In the genomic region with DNA sequence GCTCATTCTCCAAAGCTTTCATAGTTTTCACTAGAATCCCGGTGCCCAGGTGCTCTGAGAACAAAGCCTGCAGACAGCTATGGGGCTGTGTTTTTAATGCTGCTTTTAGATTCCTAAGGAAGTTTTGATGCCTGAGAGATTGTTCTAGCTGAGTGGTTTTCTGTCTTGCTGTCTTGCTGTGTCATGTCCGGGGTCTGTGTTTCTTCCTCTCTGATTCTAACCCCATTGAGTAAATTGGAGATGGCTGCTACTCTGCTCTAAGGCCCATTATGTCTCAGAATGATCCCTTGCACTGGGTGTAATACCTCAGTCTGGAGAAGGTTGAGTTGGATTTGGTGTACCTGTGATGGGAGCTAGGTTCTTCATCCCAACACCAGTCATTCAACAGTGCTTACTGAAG, we compare ENCODE assay signal across 11 cellular contexts.
A peak's percentile ranks its signal among the peaks of the same experiment; 100 is the strongest.
DNase-seq lines count a peak whose midpoint lies in the region; ATAC-seq and TF ChIP-seq lines count a peak whose summit lies in the region.
"Had no signal": no experiment of that assay in that cellular context is flagged by ENCODE, and none has a peak within 500 bp of the region (broad histone marks: within the 10 kb centered on the region; RNA-seq: fewer than 3 reads in every experiment).

No MANE protein-coding gene starts in this region.

- H3K27ac Mint-ChIP-seq in CD4-positive, CD25-positive, alpha-beta regulatory T cell, result peak overlapping the region; percentile 5 to 67 (median 17)
- H3K27ac Mint-ChIP-seq in central memory CD8-positive, alpha-beta T cell (ENCODE audit: low read depth), result peak overlapping the region; percentile 16
- peak overlapping the region; percentile 94 for H3K27ac Mint-ChIP-seq in neural crest cell (ENCODE audit: unreplicated experiment)
- H3K27ac Mint-ChIP-seq: activated CD8-positive, alpha-beta memory T cell treated with anti-CD3 and anti-CD28 coated beads, Interleukin-2, amount 10 ng/mL, durations not matched to agents 7 days and 5 days had no signal

- H3K36me3 Mint-ChIP-seq in CD4-positive, CD25-positive, alpha-beta regulatory T cell, result peaks cover 11% of the 10 kb centered on the region
- peaks cover 9% of the 10 kb centered on the region for H3K36me3 Mint-ChIP-seq in central memory CD8-positive, alpha-beta T cell (ENCODE audit: insufficient read depth)
- H3K36me3 Mint-ChIP-seq in neural crest cell (ENCODE audit: low read depth), result no peaks in the 10 kb centered on the region

- ATAC-seq in CD4-positive, CD25-positive, alpha-beta regulatory T cell (ENCODE audit: low read depth in 2 of 2), result peak in 1 of 2 donors; percentile 34
- ATAC-seq in HG02610 (IDR thresholded peaks at IDR 0.05; ENCODE audit: unreplicated experiment), result peak; percentile 59
- ATAC-seq in central memory CD8-positive, alpha-beta T cell (replicated peaks; ENCODE audit: extremely low read depth, poor library complexity, severe bottlenecking), result no peak
- ATAC-seq in HG03460 (IDR thresholded peaks at IDR 0.05; ENCODE audit: unreplicated experiment), result no peak
- ATAC-seq in HG03378 (IDR thresholded peaks at IDR 0.05; ENCODE audit: unreplicated experiment), result no peak
- ATAC-seq: activated CD8-positive, alpha-beta memory T cell treated with anti-CD3 and anti-CD28 coated beads, Interleukin-2, amount 10 ng/mL, durations not matched to agents 7 days and 5 days had no signal

- H3K4me3 Mint-ChIP-seq in CD4-positive, CD25-positive, alpha-beta regulatory T cell, result peak overlapping the region in 1 of 4 donors; percentile 17
- H3K4me3 Mint-ChIP-seq in central memory CD8-positive, alpha-beta T cell, result no peak overlapping the region
- H3K4me3 Mint-ChIP-seq in neural crest cell, result no peak overlapping the region
- H3K4me3 Mint-ChIP-seq: activated CD8-positive, alpha-beta memory T cell treated with anti-CD3 and anti-CD28 coated beads, Interleukin-2, amount 10 ng/mL, durations not matched to agents 7 days and 5 days had no signal

- peaks cover 57 to 77% (median 66%) of the 10 kb centered on the region in 4 donors for H3K4me1 Mint-ChIP-seq in CD4-positive, CD25-positive, alpha-beta regulatory T cell
- H3K4me1 Mint-ChIP-seq in central memory CD8-positive, alpha-beta T cell, result peaks cover 74% of the 10 kb centered on the region
- H3K4me1 Mint-ChIP-seq in neural crest cell, result peaks cover 38% of the 10 kb centered on the region

- H3K27me3 ChIP-seq in CD4-positive, CD25-positive, alpha-beta regulatory T cell (ENCODE audit: control insufficient read depth, insufficient read depth, low read length), result no peaks in the 10 kb centered on the region
- H3K27me3 ChIP-seq: tibial nerve had no signal

- no peak overlapping the region for H3K27ac ChIP-seq in CD4-positive, CD25-positive, alpha-beta regulatory T cell (ENCODE audit: insufficient read depth, low read length, poor library complexity, severe bottlenecking)
- no peak overlapping the region for H3K27ac ChIP-seq in substantia nigra (ENCODE audit: low read depth, low read length, poor library complexity, severe bottlenecking)

- H3K4me3 ChIP-seq in CD4-positive, CD25-positive, alpha-beta regulatory T cell (ENCODE audit: low read depth, low read length), result no peak overlapping the region
- H3K4me3 ChIP-seq: tibial nerve had no signal

- peaks cover 8% of the 10 kb centered on the region for H3K36me3 ChIP-seq in CD4-positive, CD25-positive, alpha-beta regulatory T cell (ENCODE audit: control insufficient read depth, insufficient read depth, low read length)

- no peaks in the 10 kb centered on the region for H3K9me3 ChIP-seq in CD4-positive, CD25-positive, alpha-beta regulatory T cell (ENCODE audit: control insufficient read depth in 2 of 2, low read length in 2 of 2)
- H3K9me3 ChIP-seq: tibial nerve had no signal

- peaks cover 19% of the 10 kb centered on the region for H3K4me1 ChIP-seq in CD4-positive, CD25-positive, alpha-beta regulatory T cell (ENCODE audit: control insufficient read depth, insufficient read depth, low read length, poor library complexity, severe bottlenecking)

- H3K9me3 Mint-ChIP-seq in CD4-positive, CD25-positive, alpha-beta regulatory T cell, result peaks cover 0 to 1% (median 0%) of the 10 kb centered on the region in 7 donors
- no peaks in the 10 kb centered on the region for H3K9me3 Mint-ChIP-seq in central memory CD8-positive, alpha-beta T cell
- H3K9me3 Mint-ChIP-seq in neural crest cell, result no peaks in the 10 kb centered on the region

- DNase-seq in CD4-positive, CD25-positive, alpha-beta regulatory T cell, result no peak
- DNase-seq in central memory CD8-positive, alpha-beta T cell (ENCODE audit: low spot score in 2 of 2), result no peak
- DNase-seq in neural crest cell (ENCODE audit: low read depth, low spot score) (no peak), medulla oblongata (ENCODE audit: extremely low spot score) (no peak), substantia nigra (lab: John Stamatoyannopoulos, UW) (no peak)
- DNase-seq: activated CD8-positive, alpha-beta memory T cell treated with anti-CD3 and anti-CD28 coated beads, Interleukin-2, amount 10 ng/mL, durations not matched to agents 7 days and 5 days; NCI-H1694 treated with DMSO at 0.1 percent for 48 hours had no signal

- no peak for TF ChIP-seq CTCF in neural crest cell (conservative IDR thresholded peaks at IDR 0.05)

- H3K27me3 Mint-ChIP-seq in CD4-positive, CD25-positive, alpha-beta regulatory T cell, result no peaks in the 10 kb centered on the region
- no peaks in the 10 kb centered on the region for H3K27me3 Mint-ChIP-seq in central memory CD8-positive, alpha-beta T cell
- no peaks in the 10 kb centered on the region for H3K27me3 Mint-ChIP-seq in neural crest cell (ENCODE audit: low read depth)
- H3K27me3 Mint-ChIP-seq: activated CD8-positive, alpha-beta memory T cell treated with anti-CD3 and anti-CD28 coated beads, Interleukin-2, amount 10 ng/mL, durations not matched to agents 7 days and 5 days had no signal

Comparison
In these comparisons a context has a peak if more than half of its experiments do, and no peak if none do; other contexts are left out.
1. H3K27ac Mint-ChIP-seq: peak in every context shown above with its lines; median percentile 94 in neural crest cell; 17 in CD4-positive, CD25-positive, alpha-beta regulatory T cell; 16 in central memory CD8-positive, alpha-beta T cell.